In genomic region chr1:25266554-25267287, GRCh38 we compare ENCODE assay signal across 10 cellular contexts. TPM values are rescaled to one million over a fixed set of nuclear protein-coding genes. Genes with fewer than 3 reads are reported as not detected.
DNase-seq lines count a peak whose midpoint lies in the region; ATAC-seq and TF ChIP-seq lines count a peak whose summit lies in the region.
"Not testable (repeated sequence)": the region's sequence is repeated elsewhere in the genome, so short reads cannot be mapped to it uniquely, and the experiment has no call there.
"Had no signal": no experiment of that assay in that cellular context is flagged by ENCODE, and none has a peak within 500 bp of the region (broad histone marks: within the 10 kb centered on the region; RNA-seq: fewer than 3 reads in every experiment).

No MANE protein-coding gene starts in this region.

- H4K20me1 ChIP-seq in PC-3 (ENCODE audit: low read length) = not testable (repeated sequence)

- not testable (repeated sequence) for H4K8ac ChIP-seq in mesenchymal stem cell (ENCODE audit: low read length)

- H3K27me3 Mint-ChIP-seq in activated naive CD4-positive, alpha-beta T cell treated with anti-CD3 and anti-CD28 coated beads for 36 hours (ENCODE audit: low read depth) = not testable (repeated sequence)

- DNase-seq in AG09309 (ENCODE audit: low read depth); PC-3; mesenchymal stem cell: not testable (repeated sequence)
- peak; percentile 34 for DNase-seq in activated naive CD4-positive, alpha-beta T cell treated with anti-CD3 and anti-CD28 coated beads for 36 hours

- not testable (repeated sequence) for TF ChIP-seq CTCF in AG09309 (IDR thresholded peaks at IDR 0.05; ENCODE audit: control insufficient read depth, insufficient read depth, low read depth, low read length, missing control alignments); PC-3 (conservative IDR thresholded peaks at IDR 0.05; ENCODE audit: low read depth, low read length)

- H3K18ac ChIP-seq in mesenchymal stem cell (ENCODE audit: low read depth in 1 of 2, low read length in 2 of 2) = peak overlapping the region in 1 of 2 experiments; percentile 48

- not testable (repeated sequence) for H2BK12ac ChIP-seq in mesenchymal stem cell (ENCODE audit: low read length in 2 of 2)

- H3K4me2 ChIP-seq in PC-3 (ENCODE audit: low read length) (peak overlapping the region; percentile 90), mesenchymal stem cell (ENCODE audit: low read length, poor library complexity, severe bottlenecking) (peak overlapping the region; percentile 87), skeletal muscle satellite cell (ENCODE audit: low read length) (peak overlapping the region; percentile 99)

- H3K4me3 Mint-ChIP-seq in activated naive CD4-positive, alpha-beta T cell treated with anti-CD3 and anti-CD28 coated beads for 36 hours = peak overlapping the region; percentile 86

- H3K36me3 ChIP-seq in PC-3 (ENCODE audit: low read depth, low read length); mesenchymal stem cell (ENCODE audit: control insufficient read depth in 1 of 2, insufficient read depth in 2 of 2, low read depth in 1 of 2, low read length in 2 of 2); skeletal muscle satellite cell (ENCODE audit: insufficient read depth, low read length): not testable (repeated sequence)

- H3K27ac Mint-ChIP-seq in activated naive CD4-positive, alpha-beta T cell treated with anti-CD3 and anti-CD28 coated beads for 36 hours = peak overlapping the region; percentile 88

- not testable (repeated sequence) for H3K23ac ChIP-seq in mesenchymal stem cell (ENCODE audit: low read length in 2 of 2)

- BruUV-seq in PC-3 (replicated peaks; lab: Mats Ljungman, UMichigan) = not testable (repeated sequence)

- H2AK5ac ChIP-seq in mesenchymal stem cell (ENCODE audit: low read length, severe bottlenecking) = not testable (repeated sequence)

- not testable (repeated sequence) for H3K14ac ChIP-seq in mesenchymal stem cell (ENCODE audit: low read length in 2 of 2)

- not testable (repeated sequence) for H3F3A ChIP-seq in PC-3 (ENCODE audit: low read length, unreplicated experiment)

- POLR2A ChIA-PET in PC-3 (lab: Charles Lee; ENCODE audit: unreplicated experiment) = not testable (repeated sequence)

- intact Hi-C loops in PC-3 (cut with micrococcal nuclease) = not testable (repeated sequence)
- intact Hi-C loops in activated naive CD4-positive, alpha-beta T cell treated with anti-CD3 and anti-CD28 coated beads for 36 hours (cut with micrococcal nuclease) = loop anchor here (1.0 kb wide), 1 partner anchor 19 kb away; the partner anchor contains the start of gene RSRP1

- not testable (repeated sequence) for H3K79me2 ChIP-seq in PC-3 (ENCODE audit: low read length)

- under 1% methylated on average over 10 of the region's 45 CpGs for WGBS in mesenchymal stem cell

- CTCF ChIA-PET in PC-3 (lab: Charles Lee); activated naive CD4-positive, alpha-beta T cell treated with anti-CD3 and anti-CD28 coated beads for 36 hours (lab: Charles Lee): not testable (repeated sequence)

- H3K9me3 ChIP-seq in PC-3 (ENCODE audit: low read length); mesenchymal stem cell (ENCODE audit: control insufficient read depth, low read length); skeletal muscle satellite cell (replicated peaks; ENCODE audit: low read length): not testable (repeated sequence)

- ATAC-seq in GM19452 (IDR thresholded peaks at IDR 0.05; ENCODE audit: unreplicated experiment) (peak; percentile 33), HG03095 (IDR thresholded peaks at IDR 0.05; ENCODE audit: unreplicated experiment) (peak; percentile 23), PC-3 (peak; percentile 74), esophagus mucosa (peak; percentile 57)

- H3K9ac ChIP-seq in PC-3 (ENCODE audit: low read length) (peak overlapping the region; percentile 16; the same call in 1 of the 2 replicates), mesenchymal stem cell (ENCODE audit: low read length) (peak overlapping the region; percentile 66), skeletal muscle satellite cell (ENCODE audit: low read depth, low read length) (peak overlapping the region; percentile 58)

- H3K4me1 Mint-ChIP-seq in activated naive CD4-positive, alpha-beta T cell treated with anti-CD3 and anti-CD28 coated beads for 36 hours (ENCODE audit: low read depth) = peaks cover 11% of the 10 kb centered on the region

- H3K4ac ChIP-seq in mesenchymal stem cell (ENCODE audit: low read depth in 1 of 2, low read length in 2 of 2) = not testable (repeated sequence)

- H2AFZ ChIP-seq in PC-3 (ENCODE audit: low read length) = peak overlapping the region; percentile 57; the same call in 1 of the 2 replicates
- H2AFZ ChIP-seq in mesenchymal stem cell (ENCODE audit: low read depth, low read length) = not testable (repeated sequence)

- not testable (repeated sequence) for H3K9me2 ChIP-seq in PC-3 (replicated peaks; ENCODE audit: low read length)

- not testable (repeated sequence) for H2BK5ac ChIP-seq in mesenchymal stem cell (ENCODE audit: low read depth, low read length, poor library complexity, severe bottlenecking)

- H3K79me1 ChIP-seq in mesenchymal stem cell (replicated peaks; ENCODE audit: low read length, poor library complexity, severe bottlenecking) = not testable (repeated sequence)

- not testable (repeated sequence) for H2BK120ac ChIP-seq in mesenchymal stem cell (ENCODE audit: low read depth, low read length)

- not testable (repeated sequence) for H3K9me3 Mint-ChIP-seq in activated naive CD4-positive, alpha-beta T cell treated with anti-CD3 and anti-CD28 coated beads for 36 hours

- H3K27ac ChIP-seq in PC-3 (ENCODE audit: low read length); mesenchymal stem cell (ENCODE audit: low read length, poor library complexity, severe bottlenecking): not testable (repeated sequence)

- H3K4me3 ChIP-seq in AG09309 (ENCODE audit: control insufficient read depth, low read depth, low read length) (peak overlapping the region; percentile 42), PC-3 (ENCODE audit: low read length) (peak overlapping the region; percentile 75), mesenchymal stem cell (ENCODE audit: insufficient read depth in 1 of 2, low read depth in 1 of 2, low read length in 2 of 2) (peak overlapping the region; percentile 54 to 55), skeletal muscle satellite cell (ENCODE audit: low read length) (peak overlapping the region; percentile 71)

- H3K36me3 Mint-ChIP-seq in activated naive CD4-positive, alpha-beta T cell treated with anti-CD3 and anti-CD28 coated beads for 36 hours (ENCODE audit: low read depth) = not testable (repeated sequence)

- H3K27me3 ChIP-seq in PC-3 (ENCODE audit: low read length); mesenchymal stem cell (ENCODE audit: control insufficient read depth in 1 of 2, insufficient read depth in 1 of 2, low read length in 2 of 2); skeletal muscle satellite cell (ENCODE audit: control insufficient read depth, insufficient read depth, low read length): not testable (repeated sequence)

- not testable (repeated sequence) for H4K91ac ChIP-seq in mesenchymal stem cell (ENCODE audit: low read length)

- H2BK15ac ChIP-seq in mesenchymal stem cell (ENCODE audit: low read depth, poor library complexity, severe bottlenecking) = not testable (repeated sequence)

- H3K4me1 ChIP-seq in PC-3 (ENCODE audit: insufficient read depth, low read length); mesenchymal stem cell (ENCODE audit: control insufficient read depth, insufficient read depth, low read depth, low read length); skeletal muscle satellite cell (ENCODE audit: control insufficient read depth, insufficient read depth, low read length): not testable (repeated sequence)

RNA-seq across cellular contexts. Expression of gene RHD, which starts 5.6 kb away (rescaled TPM):
- total RNA-seq in PC-3 (2014; rRNA removed) (not detected in 2 replicates), esophagus mucosa (not detected)
- total RNA-seq in activated naive CD4-positive, alpha-beta T cell treated with anti-CD3 and anti-CD28 coated beads for 36 hours = not detected
- not detected for polyA plus RNA-seq in mesenchymal stem cell (2013, experiment 1 of 2)
- not detected for polyA plus RNA-seq in mesenchymal stem cell (2013, experiment 2 of 2)
- total RNA-seq in skeletal muscle satellite cell (2012; rRNA removed) = not detected in 2 replicates
- total RNA-seq: pulmonary artery endothelial cell; T-helper 2 cell treated with Interferon-gamma antibody and Interleukin-4, amounts not matched to agents 100 ng/mL and 5 ng/mL, for 36 hours had no signal

RNA-seq across cellular contexts. Expression of gene RSRP1, which starts 19.5 kb away (rescaled TPM):
- total RNA-seq in PC-3 (2014; rRNA removed) (46.8 and 49.4 TPM in 2 replicates), esophagus mucosa (38.1 TPM)
- total RNA-seq in activated naive CD4-positive, alpha-beta T cell treated with anti-CD3 and anti-CD28 coated beads for 36 hours = 100 to 1,000 TPM; 101 to 110 TPM
- polyA plus RNA-seq in mesenchymal stem cell (2013, experiment 1 of 2) = 41.2 TPM
- 41.3 TPM for polyA plus RNA-seq in mesenchymal stem cell (2013, experiment 2 of 2)
- total RNA-seq in skeletal muscle satellite cell (2012; rRNA removed) = 89.8 and 100 TPM in 2 replicates

RNA-seq across cellular contexts. Expression of gene SYF2, which starts 34.4 kb away (rescaled TPM):
- total RNA-seq in PC-3 (2014; rRNA removed) (29.8 and 31.0 TPM in 2 replicates), esophagus mucosa (20.7 TPM)
- total RNA-seq in activated naive CD4-positive, alpha-beta T cell treated with anti-CD3 and anti-CD28 coated beads for 36 hours = 10 to 100 TPM; 39.7 to 46.8 TPM
- polyA plus RNA-seq in mesenchymal stem cell (2013, experiment 1 of 2) = 74.2 TPM
- polyA plus RNA-seq in mesenchymal stem cell (2013, experiment 2 of 2) = 74.8 TPM
- 24.2 and 31.4 TPM in 2 replicates for total RNA-seq in skeletal muscle satellite cell (2012; rRNA removed)

Comparison
In these comparisons a context has a peak if more than half of its experiments do, and no peak if none do; other contexts are left out.
1. ATAC-seq: peak in every context shown above with its lines; median percentile 74 in PC-3; 57 in esophagus mucosa; 33 in GM19452; 23 in HG03095.
2. H3K9ac ChIP-seq: peak in every context shown above with its lines; median percentile 66 in mesenchymal stem cell; 58 in skeletal muscle satellite cell; 16 in PC-3.